Comparison of ENCODE assay signal across 15 cellular contexts in genomic region chr10:98264378-98265065, GRCh38. TPM values are rescaled to one million over a fixed set of nuclear protein-coding genes. Genes with fewer than 3 reads are reported as not detected.
"Had no signal": no experiment of that assay in that cellular context is flagged by ENCODE, and none has a peak within 500 bp of the region (broad histone marks: within the 10 kb centered on the region; RNA-seq: fewer than 3 reads in every experiment).

No MANE protein-coding gene starts in this region.

- H3K27ac Mint-ChIP-seq: activated T-cell treated with anti-CD3 and anti-CD28 coated beads, Interleukin-2, amount 50 U/mL, for 72 hours; nephron progenitor cell had no signal

- H3K36me3 ChIP-seq: left lung, ovary, transverse colon had no signal

- H3K9me3 ChIP-seq: left lung, ovary, transverse colon had no signal

- H3K27me3 ChIP-seq: ovary had no signal

- H3K9me3 Mint-ChIP-seq: activated T-cell treated with anti-CD3 and anti-CD28 coated beads, Interleukin-2, amount 50 U/mL, for 72 hours; nephron progenitor cell had no signal

- H3K27ac ChIP-seq: left lung, ovary, transverse colon had no signal

- H3K4me3 Mint-ChIP-seq: activated T-cell treated with anti-CD3 and anti-CD28 coated beads, Interleukin-2, amount 50 U/mL, for 72 hours; nephron progenitor cell had no signal

- ATAC-seq: activated T-cell treated with anti-CD3 and anti-CD28 coated beads, Interleukin-2, amount 50 U/mL, for 72 hours; left lung had no signal

- DNase-seq: activated CD4-positive, alpha-beta T cell treated with anti-CD3 and anti-CD28 coated beads, Interleukin-2, amount 50 U/mL, for 4 hours; activated CD4-positive, CD25-positive, alpha-beta regulatory T cell treated with anti-CD3 and anti-CD28 coated beads, Interleukin-2, amount 50 U/mL, for 72 hours; activated naive CD4-positive, alpha-beta T cell; activated T-cell treated with anti-CD3 and anti-CD28 coated beads, Interleukin-2, amount 50 U/mL, for 72 hours; aorta; left lung; mesendoderm; nephron progenitor cell; ovary; stimulated activated CD4-positive, alpha-beta T cell treated with anti-CD3 and anti-CD28 coated beads, Interleukin-12 subunit alpha, Interleukin-12 subunit beta, amount 100 ng/mL, for 4 hours; stimulated activated naive CD4-positive, alpha-beta T cell; substantia nigra; transverse colon had no signal

- H3K4me3 ChIP-seq: left lung, ovary, transverse colon had no signal

RNA-seq across cellular contexts. Expression of gene LOXL4, which starts 3.5 kb away (rescaled TPM):
- total RNA-seq: activated T-cell treated with anti-CD3 and anti-CD28 coated beads, Interleukin-2, amount 50 U/mL, for 72 hours; frontal cortex; T-helper 2 cell treated with Interferon-gamma antibody and Interleukin-4, amounts not matched to agents 100 ng/mL and 5 ng/mL, for 36 hours had no signal
